8 cellular contexts compared by ENCODE assay signal in the genomic region with DNA sequence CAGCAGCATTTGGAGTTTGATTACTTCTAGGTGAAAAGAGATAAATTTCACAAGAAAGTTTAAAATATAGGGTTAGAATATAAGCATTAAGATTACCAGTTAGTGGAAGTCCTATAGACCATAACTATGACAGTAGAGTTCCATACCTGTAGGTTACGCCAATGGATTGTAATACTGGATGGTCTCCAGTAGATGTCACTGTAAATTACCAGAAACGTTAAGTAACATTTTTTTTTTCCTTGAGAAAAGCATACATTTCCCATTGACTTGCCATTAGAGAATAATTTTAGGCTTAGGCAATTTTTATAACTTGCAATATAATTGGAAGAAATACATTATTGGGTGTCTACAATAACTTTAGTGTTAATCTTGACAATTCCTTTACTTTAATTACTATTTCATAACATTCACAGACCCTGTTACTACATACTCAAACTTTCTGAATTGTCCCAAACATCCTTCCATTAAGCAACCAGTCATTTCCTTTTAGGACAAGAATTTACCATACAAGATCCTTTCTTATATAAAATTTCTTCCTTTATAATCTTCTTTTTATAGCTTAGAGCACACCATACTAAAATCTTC.
A peak's percentile ranks its signal among the peaks of the same experiment; 100 is the strongest.
DNase-seq lines count a peak whose midpoint lies in the region; ATAC-seq and TF ChIP-seq lines count a peak whose summit lies in the region.

No MANE protein-coding gene starts in this region.

- ATAC-seq in GM18520 (IDR thresholded peaks at IDR 0.05; ENCODE audit: unreplicated experiment), result peak; percentile 63
- peak; percentile 76 for ATAC-seq in HG03378 (IDR thresholded peaks at IDR 0.05; ENCODE audit: unreplicated experiment)
- peak; percentile 48; the same call in 2 of the 3 replicates for ATAC-seq in RWPE2 (ENCODE audit: low read depth)
- no peak for ATAC-seq in GM21737 (IDR thresholded peaks at IDR 0.05; ENCODE audit: unreplicated experiment)

- H2AFZ ChIP-seq in neuronal stem cell (ENCODE audit: low read length), result no peak overlapping the region

- H3K4me1 ChIP-seq in RWPE2 (ENCODE audit: insufficient read depth, poor library complexity, severe bottlenecking) (no peaks in the 10 kb centered on the region), neuronal stem cell (ENCODE audit: control insufficient read depth in 2 of 2, insufficient read depth in 1 of 2, low read depth in 1 of 2, low read length in 2 of 2) (no peaks in the 10 kb centered on the region)

- intact Hi-C loops in head of caudate nucleus (cut with DNase I), result no loop called here

- no peak overlapping the region for H2BK15ac ChIP-seq in neuronal stem cell (ENCODE audit: low read length)

- TF ChIP-seq CTCF in RWPE2 (IDR thresholded peaks at IDR 0.05; ENCODE audit: poor library complexity, severe bottlenecking), result peak; percentile 81

- no peak overlapping the region for H4K8ac ChIP-seq in neuronal stem cell (ENCODE audit: low read depth, low read length)

- H3K79me1 ChIP-seq in neuronal stem cell (ENCODE audit: low read depth, low read length), result no peaks in the 10 kb centered on the region

- H3K14ac ChIP-seq in neuronal stem cell (ENCODE audit: low read length), result no peak overlapping the region

- H2AK5ac ChIP-seq in neuronal stem cell (ENCODE audit: low read depth, low read length), result no peak overlapping the region

- H3K18ac ChIP-seq in neuronal stem cell (ENCODE audit: low read length), result no peak overlapping the region

- H3K4ac ChIP-seq in neuronal stem cell (ENCODE audit: low read length), result no peak overlapping the region

- H3K36me3 ChIP-seq in RWPE2 (ENCODE audit: low read depth) (no peaks in the 10 kb centered on the region), neuronal stem cell (replicated peaks in 1 of 2; ENCODE audit: control insufficient read depth in 2 of 2, insufficient read depth in 2 of 2, low read length in 2 of 2) (no peaks in the 10 kb centered on the region)

- H2BK12ac ChIP-seq in neuronal stem cell (ENCODE audit: low read length), result no peak overlapping the region

- H3K4me2 ChIP-seq in neuronal stem cell (ENCODE audit: insufficient read depth, low read length, poor library complexity, severe bottlenecking), result no peak overlapping the region

- no peak overlapping the region for H2BK5ac ChIP-seq in neuronal stem cell (ENCODE audit: low read length)

- no peak overlapping the region for H2BK120ac ChIP-seq in neuronal stem cell (ENCODE audit: low read depth, low read length)

- no peak overlapping the region for H3K4me3 ChIP-seq in RWPE2 (ENCODE audit: severe bottlenecking)
- H3K4me3 ChIP-seq in neuronal stem cell (ENCODE audit: low read length in 2 of 2), result no peak overlapping the region

- H3K9ac ChIP-seq in neuronal stem cell (ENCODE audit: low read depth, low read length, poor library complexity), result no peak overlapping the region

- no CpG with 5 or more reads among the region's 2 CpGs for WGBS in neuronal stem cell (ENCODE audit: extremely low coverage in 2 of 2, insufficient read length in 2 of 2, insufficient replicate concordance in 1 of 2), 2 donors

- H3K27ac ChIP-seq in RWPE2 (ENCODE audit: poor library complexity, severe bottlenecking) (no peak overlapping the region), neuronal stem cell (replicated peaks; ENCODE audit: low read length) (no peak overlapping the region)

- DNase-seq in AG20443 (ENCODE audit: low spot score) (peak; percentile 13), RWPE2 (ENCODE audit: low spot score) (no peak), iPS-NIHi7 (ENCODE audit: extremely low spot score) (peak; percentile 31), neuronal stem cell (ENCODE audit: low spot score) (no peak), head of caudate nucleus (no peak)

- no peaks in the 10 kb centered on the region for H3K27me3 ChIP-seq in RWPE2 (ENCODE audit: insufficient read depth, poor library complexity, severe bottlenecking)
- no peaks in the 10 kb centered on the region for H3K27me3 ChIP-seq in neuronal stem cell (ENCODE audit: control insufficient read depth in 3 of 3, insufficient read depth in 3 of 3, low read depth in 1 of 3, low read length in 3 of 3)

- H3K9me3 ChIP-seq in RWPE2 (ENCODE audit: severe bottlenecking) (no peaks in the 10 kb centered on the region), neuronal stem cell (replicated peaks in 1 of 2; ENCODE audit: control insufficient read depth in 2 of 2, insufficient read depth in 1 of 2, low read depth in 1 of 2, low read length in 2 of 2) (peaks cover 0 to 3% of the 10 kb centered on the region in 2 donors)

- no peak overlapping the region for H4K91ac ChIP-seq in neuronal stem cell (ENCODE audit: low read depth, low read length, poor library complexity)

- H3K23ac ChIP-seq in neuronal stem cell (ENCODE audit: low read depth, low read length, poor library complexity), result no peak overlapping the region

Comparison
In these comparisons a context has a peak if more than half of its experiments do, and no peak if none do; other contexts are left out.
1. DNase-seq: peak in AG20443 (single experiment) and iPS-NIHi7 (single experiment); none in RWPE2 (single experiment), neuronal stem cell (single experiment) and head of caudate nucleus (0 of 42).